In genomic region chr6:42043787-42044475, GRCh38 we compare ENCODE assay signal across 8 cellular contexts. TPM values are rescaled to one million over a fixed set of nuclear protein-coding genes. Genes with fewer than 3 reads are reported as not detected.
DNase-seq lines count a peak whose midpoint lies in the region; ATAC-seq and TF ChIP-seq lines count a peak whose summit lies in the region.

No MANE protein-coding gene starts in this region.

- intact Hi-C loops in left cardiac atrium (cut with DNase I): loop anchor here (1.0 to 10.0 kb wide), 5 partner anchors 109 to 263 kb away; partner anchors contain the start of gene PRICKLE4 (in 2 of the 2)

- DNase-seq in DMS53 treated with DMSO at 0.1 percent for 48 hours (lab: John Stamatoyannopoulos, UW; ENCODE audit: unreplicated experiment): peak; percentile 80
- peak; percentile 84 for DNase-seq in HEK293T (ENCODE audit: extremely low spot score)
- peak; percentile 27 for DNase-seq in NCI-H1436 treated with DMSO at 0.1 percent for 48 hours (lab: John Stamatoyannopoulos, UW)
- peak; percentile 78 to 96 (median 90) for DNase-seq in T-cell
- DNase-seq in activated naive CD8-positive, alpha-beta T cell treated with anti-CD3 and anti-CD28 coated beads, Interleukin-2, amount 50 U/mL, for 24 hours: peak; percentile 96
- peak; percentile 85 for DNase-seq in left cardiac atrium
- DNase-seq in pulmonary artery endothelial cell (ENCODE audit: low read depth, low spot score): peak; percentile 40

- H3K27ac Mint-ChIP-seq in T-cell: peak overlapping the region; percentile 95 to 96
- peak overlapping the region; percentile 91 for H3K27ac Mint-ChIP-seq in activated naive CD8-positive, alpha-beta T cell treated with anti-CD3 and anti-CD28 coated beads, Interleukin-2, amount 50 U/mL, for 24 hours

- peak overlapping the region; percentile 72 to 99 (median 73) for H3K4me3 Mint-ChIP-seq in T-cell
- peak overlapping the region; percentile 78 for H3K4me3 Mint-ChIP-seq in activated naive CD8-positive, alpha-beta T cell treated with anti-CD3 and anti-CD28 coated beads, Interleukin-2, amount 50 U/mL, for 24 hours

- ATAC-seq in T-cell (replicated peaks in 1 of 4) (peak; percentile 21 to 28 (median 24)), left cardiac atrium (peak; percentile 61 to 74), GM21526 (IDR thresholded peaks at IDR 0.05; ENCODE audit: low FRiP score, unreplicated experiment) (no peak)
- ATAC-seq in activated naive CD8-positive, alpha-beta T cell treated with anti-CD3 and anti-CD28 coated beads, Interleukin-2, amount 50 U/mL, for 24 hours: peak; percentile 54

- POLR2A ChIA-PET in HEK293T (lab: Yijun Ruan, JAX): interaction anchor here (1.4 to 3.2 kb wide), 3 partner anchors 110 to 257 kb away, joined by 4 to 14 read pairs (median 6); partner anchors contain the start of genes BYSL, MED20 and TOMM6
- POLR2A ChIA-PET in T-cell (lab: Charles Lee): interaction anchor here in 1 of 2 donors (1.2 kb wide), 1 partner anchor 14 kb away, joined by 7 read pairs; no protein-coding TSS in a partner anchor

- CTCF ChIA-PET in HEK293T (lab: Yijun Ruan, JAX): interaction anchor here (0.7 to 8.6 kb wide), 12 partner anchors 13 to 276 kb away, joined by 3 to 37 read pairs (median 6); partner anchors contain the start of genes BYSL, MED20, PRICKLE4 and TOMM6
- CTCF ChIA-PET in T-cell (lab: Charles Lee): interaction anchor here (0.6 to 3.7 kb wide), 13 partner anchors 12 to 310 kb away, joined by 3 to 27 read pairs (median 6); partner anchors contain the start of genes BYSL (in 2 of the 2), MED20 (in 2 of the 2), TOMM6 (in 1 of the 2) and USP49 (in 1 of the 2)

- H3K9me3 Mint-ChIP-seq in T-cell: no peaks in the 10 kb centered on the region
- H3K9me3 Mint-ChIP-seq in activated naive CD8-positive, alpha-beta T cell treated with anti-CD3 and anti-CD28 coated beads, Interleukin-2, amount 50 U/mL, for 24 hours: no peaks in the 10 kb centered on the region

- H3K27me3 Mint-ChIP-seq in T-cell: no peaks in the 10 kb centered on the region
- H3K27me3 Mint-ChIP-seq in activated naive CD8-positive, alpha-beta T cell treated with anti-CD3 and anti-CD28 coated beads, Interleukin-2, amount 50 U/mL, for 24 hours: no peaks in the 10 kb centered on the region

- H3K4me1 Mint-ChIP-seq in T-cell: peaks cover 77 to 88% (median 87%) of the 10 kb centered on the region in 3 donors
- H3K4me1 Mint-ChIP-seq in activated naive CD8-positive, alpha-beta T cell treated with anti-CD3 and anti-CD28 coated beads, Interleukin-2, amount 50 U/mL, for 24 hours: peaks cover 90% of the 10 kb centered on the region

- peaks cover 11% of the 10 kb centered on the region for H3K36me3 Mint-ChIP-seq in T-cell
- no peaks in the 10 kb centered on the region for H3K36me3 Mint-ChIP-seq in activated naive CD8-positive, alpha-beta T cell treated with anti-CD3 and anti-CD28 coated beads, Interleukin-2, amount 50 U/mL, for 24 hours (ENCODE audit: low read depth)

TF ChIP-seq in HEK293T, 16 proteins besides CTCF, POLR2A, EP300 and RAD21:
- no peak for TF ChIP-seq PKNOX1 (IDR thresholded peaks at IDR 0.05)
- TF ChIP-seq LEF1 (IDR thresholded peaks at IDR 0.05; ENCODE audit: borderline replicate concordance): no peak
- TF ChIP-seq FOXM1 (IDR thresholded peaks at IDR 0.05; ENCODE audit: borderline replicate concordance): no peak
- no peak for TF ChIP-seq FOXK2 (IDR thresholded peaks at IDR 0.05)
- no peak for TF ChIP-seq NFRKB (IDR thresholded peaks at IDR 0.05)

RNA-seq across cellular contexts. Expression of gene TAF8, which starts 6.4 kb away (rescaled TPM):
- total RNA-seq in T-cell (10 to 100 TPM; 46.0 to 55.5 (median 47.6) TPM), left cardiac atrium (10 to 100 TPM; 20.5 to 25.3 TPM), pulmonary artery endothelial cell (16.3 and 37.0 TPM in 2 replicates)

Comparison
In these comparisons a context has a peak if more than half of its experiments do, and no peak if none do; other contexts are left out.
1. DNase-seq: peak in every context shown above with its lines; median percentile 96 in activated naive CD8-positive, alpha-beta T cell treated with anti-CD3 and anti-CD28 coated beads, Interleukin-2, amount 50 U/mL, for 24 hours; 90 in T-cell; 85 in left cardiac atrium; 84 in HEK293T; 80 in DMS53 treated with DMSO at 0.1 percent for 48 hours; 40 in pulmonary artery endothelial cell; 27 in NCI-H1436 treated with DMSO at 0.1 percent for 48 hours.